ENCODE assay signal across 18 cellular contexts in the genomic region with DNA sequence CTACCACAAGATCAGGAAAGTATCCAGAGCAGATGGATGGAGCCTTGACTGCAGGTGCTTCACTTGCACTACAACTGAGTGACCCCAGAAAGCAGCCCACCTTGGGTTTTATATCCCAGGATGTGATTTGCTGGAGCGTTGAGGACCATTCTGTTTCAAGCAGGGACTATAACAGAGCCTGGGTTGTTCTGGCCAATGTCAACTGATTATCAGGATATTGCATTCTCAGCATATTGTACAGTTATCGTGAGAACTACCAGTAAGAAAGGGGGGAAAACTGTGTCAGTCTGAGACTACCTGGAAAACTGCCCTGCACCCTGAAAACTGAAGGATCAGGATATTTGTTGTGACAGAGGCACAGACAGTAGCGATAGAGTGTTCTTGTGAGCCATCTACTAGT.
"Had no signal": no experiment of that assay in that cellular context is flagged by ENCODE, and none has a peak within 500 bp of the region (broad histone marks: within the 10 kb centered on the region; RNA-seq: fewer than 3 reads in every experiment).

No MANE protein-coding gene starts in this region.

- H3K9ac ChIP-seq: KMS-11 had no signal

- H3K4me2 ChIP-seq: KMS-11 had no signal

- DNase-seq: Kasumi-1, MM.1S, NCI-H1092 treated with DMSO at 0.1 percent for 48 hours, NCI-H1436, NCI-H187, NCI-H2029, NCI-H2081 treated with DMSO at 0.1 percent for 48 hours, NCI-H2171, NCI-H226, NCI-H446, NCI-H510A, NCI-H524 treated with DMSO at 0.1 percent for 48 hours, NCI-H69, NCI-H774, SHP77 had no signal

- H3K27ac ChIP-seq: HL-60, KMS-11, RWPE1 had no signal
